Comparison of ENCODE assay signal across 10 cellular contexts in genomic region chr3:197114007-197114406, GRCh38.
"Had no signal": no experiment of that assay in that cellular context is flagged by ENCODE, and none has a peak within 500 bp of the region (broad histone marks: within the 10 kb centered on the region; RNA-seq: fewer than 3 reads in every experiment).

No MANE protein-coding gene starts in this region.

- ATAC-seq: GM23338, HCT116 had no signal

- DNase-seq: H7, IMR-90, Karpas-422, KBM-7 had no signal

- H3K36me3 ChIP-seq: HAP-1 had no signal

- FAIRE-seq: H1, HTR-8/SVneo had no signal

- H3K4me2 ChIP-seq: GM23338, KMS-11 had no signal

- H3K27ac ChIP-seq: KMS-11 had no signal

- H3K9ac ChIP-seq: KMS-11 had no signal

- H3K4me1 ChIP-seq: HAP-1 had no signal

- H2AFZ ChIP-seq: GM23338 had no signal

- H3K4me3 ChIP-seq: GM23338, HAP-1 had no signal

- H3K9me3 ChIP-seq: HAP-1 had no signal
